9 cellular contexts compared by ENCODE assay signal in the genomic region with DNA sequence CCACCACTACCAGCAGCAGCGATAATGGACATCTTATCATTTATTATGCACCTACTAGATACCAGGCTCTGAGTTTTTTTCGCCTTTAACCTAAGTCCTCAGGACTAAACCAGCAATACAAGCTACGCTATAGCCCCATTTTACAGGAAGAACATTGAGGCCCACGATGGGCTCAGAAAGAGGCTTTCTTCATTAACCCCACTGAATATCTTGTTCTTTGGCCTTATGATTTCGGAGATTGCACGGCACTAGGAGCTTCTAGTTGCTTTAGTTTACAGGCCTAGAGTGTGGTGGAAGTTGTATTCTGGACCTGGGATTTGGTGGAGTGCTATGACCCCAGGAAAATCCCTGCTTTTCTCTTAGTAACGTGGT. TPM values are rescaled to one million over a fixed set of nuclear protein-coding genes. Genes with fewer than 3 reads are reported as not detected.
DNase-seq lines count a peak whose midpoint lies in the region; ATAC-seq and FAIRE-seq lines count a peak whose summit lies in the region.
"Had no signal": no experiment of that assay in that cellular context is flagged by ENCODE, and none has a peak within 500 bp of the region (broad histone marks: within the 10 kb centered on the region; RNA-seq: fewer than 3 reads in every experiment).

No MANE protein-coding gene starts in this region.

- H4K20me1 ChIP-seq in Karpas-422 (ENCODE audit: insufficient read depth, low read depth, low read length), result peaks cover 12% of the 10 kb centered on the region

- intact Hi-C loops in dendritic cell treated with granulocyte-macrophage colony-stimulating factor and Interleukin-4, amounts not matched to agents 40 ng/mL and 50 ng/mL, for 4 days (cut with micrococcal nuclease), result no loop called here
- intact Hi-C loops in naive thymus-derived CD4-positive, alpha-beta T cell (cut with micrococcal nuclease), result no loop called here

- ATAC-seq in naive thymus-derived CD4-positive, alpha-beta T cell, result no peak
- no peak for ATAC-seq in GM21529 (IDR thresholded peaks at IDR 0.05; ENCODE audit: unreplicated experiment)

- no peaks in the 10 kb centered on the region for H3K9me3 ChIP-seq in Karpas-422 (ENCODE audit: low read length)
- no peaks in the 10 kb centered on the region for H3K9me3 ChIP-seq in naive thymus-derived CD4-positive, alpha-beta T cell (ENCODE audit: control insufficient read depth in 2 of 3, low read length in 3 of 3)

- H3K4me1 Mint-ChIP-seq in dendritic cell treated with granulocyte-macrophage colony-stimulating factor and Interleukin-4, amounts not matched to agents 40 ng/mL and 50 ng/mL, for 4 days (ENCODE audit: low read depth), result peaks cover 28% of the 10 kb centered on the region
- peaks cover 32 to 46% (median 42%) of the 10 kb centered on the region in 7 donors for H3K4me1 Mint-ChIP-seq in naive thymus-derived CD4-positive, alpha-beta T cell

- H3K27ac ChIP-seq in ACC112 (ENCODE audit: low read depth, low read length), result no peak overlapping the region
- H3K27ac ChIP-seq in Karpas-422 (ENCODE audit: low read length), result no peak overlapping the region
- no peak overlapping the region for H3K27ac ChIP-seq in naive thymus-derived CD4-positive, alpha-beta T cell (ENCODE audit: low read depth, low read length)
- H3K27ac ChIP-seq: HL-60 had no signal

- no peak overlapping the region for H3K27ac Mint-ChIP-seq in dendritic cell treated with granulocyte-macrophage colony-stimulating factor and Interleukin-4, amounts not matched to agents 40 ng/mL and 50 ng/mL, for 4 days
- peak overlapping the region in 6 of 9 donors; percentile 30 to 54 (median 42) for H3K27ac Mint-ChIP-seq in naive thymus-derived CD4-positive, alpha-beta T cell

- no peak for FAIRE-seq in RCC 7860 (lab: Jason Lieb, UNC)

- CTCF ChIA-PET in naive thymus-derived CD4-positive, alpha-beta T cell (lab: Charles Lee), result interaction anchor here (2.3 kb wide), 1 partner anchor 12 kb away, joined by 13 read pairs; no protein-coding TSS in a partner anchor

- no peaks in the 10 kb centered on the region for H3K36me3 ChIP-seq in ACC112 (ENCODE audit: insufficient read depth, low read length)
- no peaks in the 10 kb centered on the region for H3K36me3 ChIP-seq in Karpas-422 (ENCODE audit: insufficient read depth, low read length)
- H3K36me3 ChIP-seq in naive thymus-derived CD4-positive, alpha-beta T cell (ENCODE audit: control insufficient read depth in 2 of 3, insufficient read depth in 3 of 3, low read length in 3 of 3), result peaks cover 0 to 6% (median 0%) of the 10 kb centered on the region in 3 experiments

- peak overlapping the region; percentile 86 for H3K4me3 Mint-ChIP-seq in dendritic cell treated with granulocyte-macrophage colony-stimulating factor and Interleukin-4, amounts not matched to agents 40 ng/mL and 50 ng/mL, for 4 days
- H3K4me3 Mint-ChIP-seq in naive thymus-derived CD4-positive, alpha-beta T cell, result peak overlapping the region; percentile 60 to 90 (median 80)

- H3K9me3 Mint-ChIP-seq in dendritic cell treated with granulocyte-macrophage colony-stimulating factor and Interleukin-4, amounts not matched to agents 40 ng/mL and 50 ng/mL, for 4 days, result no peaks in the 10 kb centered on the region
- H3K9me3 Mint-ChIP-seq in naive thymus-derived CD4-positive, alpha-beta T cell, result peaks cover 0 to 1% (median 0%) of the 10 kb centered on the region in 11 donors

- H3K4me2 ChIP-seq in Karpas-422 (ENCODE audit: low read depth, low read length, poor library complexity, severe bottlenecking), result peak overlapping the region; percentile 95

- H3K27me3 ChIP-seq in ACC112 (ENCODE audit: insufficient read depth, low read length) (no peaks in the 10 kb centered on the region), Karpas-422 (ENCODE audit: low read length) (no peaks in the 10 kb centered on the region)
- H3K27me3 ChIP-seq in naive thymus-derived CD4-positive, alpha-beta T cell (ENCODE audit: control insufficient read depth in 2 of 2, insufficient read depth in 2 of 2, low read length in 2 of 2), result no peaks in the 10 kb centered on the region

- POLR2A ChIA-PET in naive thymus-derived CD4-positive, alpha-beta T cell (lab: Charles Lee), result interaction anchor here (1.1 to 2.9 kb wide), 7 partner anchors 10 to 319 kb away, joined by 3 to 43 read pairs (median 3); partner anchors contain the start of gene EYA3

- H3K4me1 ChIP-seq in ACC112 (ENCODE audit: control insufficient read depth, insufficient read depth, low read length, unreplicated experiment) (peaks cover 20% of the 10 kb centered on the region), Karpas-422 (ENCODE audit: low read length) (peaks cover 25% of the 10 kb centered on the region)
- peaks cover 33 to 43% of the 10 kb centered on the region in 2 donors for H3K4me1 ChIP-seq in naive thymus-derived CD4-positive, alpha-beta T cell (ENCODE audit: control insufficient read depth in 2 of 2, insufficient read depth in 2 of 2, low read length in 2 of 2)

- DNase-seq in Karpas-422 (no peak), RCC 7860 (ENCODE audit: low spot score) (no peak), globus pallidus (ENCODE audit: low spot score) (no peak), CD1c-positive myeloid dendritic cell (ENCODE audit: extremely low spot score) (no peak)
- no peak for DNase-seq in naive thymus-derived CD4-positive, alpha-beta T cell

- peak overlapping the region; percentile 51 for H3K9ac ChIP-seq in Karpas-422 (ENCODE audit: low read length)

- H3K4me3 ChIP-seq in ACC112 (ENCODE audit: low read depth, low read length), result peak overlapping the region; percentile 94
- peak overlapping the region; percentile 98 for H3K4me3 ChIP-seq in Karpas-422 (ENCODE audit: low read length)
- peak overlapping the region; percentile 95 for H3K4me3 ChIP-seq in naive thymus-derived CD4-positive, alpha-beta T cell (ENCODE audit: low read length)

- H2AFZ ChIP-seq in ACC112 (ENCODE audit: low read length, unreplicated experiment) (peak overlapping the region; percentile 69), Karpas-422 (ENCODE audit: low read length) (no peak overlapping the region)

- peaks cover 3% of the 10 kb centered on the region for H3K27me3 Mint-ChIP-seq in dendritic cell treated with granulocyte-macrophage colony-stimulating factor and Interleukin-4, amounts not matched to agents 40 ng/mL and 50 ng/mL, for 4 days
- H3K27me3 Mint-ChIP-seq in naive thymus-derived CD4-positive, alpha-beta T cell, result no peaks in the 10 kb centered on the region

- H3K79me2 ChIP-seq in ACC112 (ENCODE audit: control insufficient read depth, insufficient read depth, low read length, unreplicated experiment) (peaks cover 50% of the 10 kb centered on the region), Karpas-422 (ENCODE audit: low read length) (peaks cover 48% of the 10 kb centered on the region)

- no peaks in the 10 kb centered on the region for H3K9me2 ChIP-seq in Karpas-422 (replicated peaks; ENCODE audit: insufficient read depth, low read length)

- H3K36me3 Mint-ChIP-seq in dendritic cell treated with granulocyte-macrophage colony-stimulating factor and Interleukin-4, amounts not matched to agents 40 ng/mL and 50 ng/mL, for 4 days (ENCODE audit: low read depth), result peaks cover 11% of the 10 kb centered on the region
- H3K36me3 Mint-ChIP-seq in naive thymus-derived CD4-positive, alpha-beta T cell, result peaks cover 0 to 3% (median 0%) of the 10 kb centered on the region in 5 donors

RNA-seq across cellular contexts. Expression of gene SESN2, which starts 1.5 kb away (rescaled TPM):
- 35.1 and 46.0 TPM in 2 replicates for total RNA-seq in Karpas-422 (2014; rRNA removed; shearing (Covaris generic); ENCODE audit: low replicate concordance)
- 10 to 100 TPM in 3 of 5 experiments, 1 to 10 TPM in 2; 4.5 to 50.7 (median 11.8) TPM for total RNA-seq in naive thymus-derived CD4-positive, alpha-beta T cell
- polyA plus RNA-seq in naive thymus-derived CD4-positive, alpha-beta T cell, result 1 to 10 TPM; 2.3 to 4.6 TPM

RNA-seq across cellular contexts. Expression of gene ATP5IF1, which starts 24.9 kb away (rescaled TPM):
- 248 and 524 TPM in 2 replicates for total RNA-seq in Karpas-422 (2014; rRNA removed; shearing (Covaris generic); ENCODE audit: low replicate concordance)
- total RNA-seq in naive thymus-derived CD4-positive, alpha-beta T cell, result 100 to 1,000 TPM in 4 of 5 experiments, 10 to 100 TPM in 1; 68.2 to 158 (median 104) TPM
- polyA plus RNA-seq in naive thymus-derived CD4-positive, alpha-beta T cell, result 100 to 1,000 TPM; 541 to 640 TPM

RNA-seq across cellular contexts. Expression of gene DNAJC8, which starts 28.0 kb away (rescaled TPM):
- 56.9 and 71.8 TPM in 2 replicates for total RNA-seq in Karpas-422 (2014; rRNA removed; shearing (Covaris generic); ENCODE audit: low replicate concordance)
- total RNA-seq in naive thymus-derived CD4-positive, alpha-beta T cell, result 100 to 1,000 TPM in 1 of 5 experiments, 10 to 100 TPM in 4; 54.2 to 102 (median 69.6) TPM
- 100 to 1,000 TPM; 148 to 174 TPM for polyA plus RNA-seq in naive thymus-derived CD4-positive, alpha-beta T cell
